8 cellular contexts compared by ENCODE assay signal in genomic region chr22:43185860-43186261, GRCh38. TPM values are rescaled to one million over a fixed set of nuclear protein-coding genes. Genes with fewer than 3 reads are reported as not detected.
DNase-seq lines count a peak whose midpoint lies in the region; ATAC-seq and TF ChIP-seq lines count a peak whose summit lies in the region.

No MANE protein-coding gene starts in this region.

- no peaks in the 10 kb centered on the region for H3K27me3 Mint-ChIP-seq in CD8-positive, alpha-beta memory T cell
- H3K27me3 Mint-ChIP-seq in activated CD8-positive, alpha-beta T cell treated with anti-CD3 and anti-CD28 coated beads, Interleukin-2, amount 10 ng/mL, durations not matched to agents 7 days and 5 days (ENCODE audit: low read depth), result no peaks in the 10 kb centered on the region

- H3K9me3 Mint-ChIP-seq in CD8-positive, alpha-beta memory T cell, result no peaks in the 10 kb centered on the region
- no peaks in the 10 kb centered on the region for H3K9me3 Mint-ChIP-seq in activated CD8-positive, alpha-beta T cell treated with anti-CD3 and anti-CD28 coated beads, Interleukin-2, amount 10 ng/mL, durations not matched to agents 7 days and 5 days (ENCODE audit: insufficient read depth)

- H3K4me1 ChIP-seq in CD8-positive, alpha-beta memory T cell (ENCODE audit: insufficient read depth, low read length), result peaks cover 17% of the 10 kb centered on the region
- peaks cover 12% of the 10 kb centered on the region for H3K4me1 ChIP-seq in cardiac muscle cell (ENCODE audit: low read depth)

- no peak for TF ChIP-seq CTCF in cardiac muscle cell (IDR thresholded peaks at IDR 0.05; ENCODE audit: low read depth, low read length)

- peaks cover 10 to 37% (median 24%) of the 10 kb centered on the region in 3 donors for H3K4me1 Mint-ChIP-seq in CD8-positive, alpha-beta memory T cell
- H3K4me1 Mint-ChIP-seq in activated CD8-positive, alpha-beta T cell treated with anti-CD3 and anti-CD28 coated beads, Interleukin-2, amount 10 ng/mL, durations not matched to agents 7 days and 5 days (ENCODE audit: low read depth), result peaks cover 30% of the 10 kb centered on the region

- H3K27me3 ChIP-seq in CD8-positive, alpha-beta memory T cell (ENCODE audit: insufficient read depth, low read length, poor library complexity, severe bottlenecking), result no peaks in the 10 kb centered on the region
- H3K27me3 ChIP-seq in cardiac muscle cell, result no peaks in the 10 kb centered on the region

- H3K9me3 ChIP-seq in CD8-positive, alpha-beta memory T cell (ENCODE audit: low read length), result no peaks in the 10 kb centered on the region
- no peaks in the 10 kb centered on the region for H3K9me3 ChIP-seq in cardiac muscle cell (ENCODE audit: low read depth)

- peaks cover 0 to 7% (median 2%) of the 10 kb centered on the region in 3 donors for H3K36me3 Mint-ChIP-seq in CD8-positive, alpha-beta memory T cell
- H3K36me3 Mint-ChIP-seq in activated CD8-positive, alpha-beta T cell treated with anti-CD3 and anti-CD28 coated beads, Interleukin-2, amount 10 ng/mL, durations not matched to agents 7 days and 5 days (ENCODE audit: low read depth), result peaks cover 9% of the 10 kb centered on the region

- H3K27ac Mint-ChIP-seq in CD8-positive, alpha-beta memory T cell, result peak overlapping the region in 6 of 8 donors; percentile 19 to 86 (median 56)
- no peak overlapping the region for H3K27ac Mint-ChIP-seq in activated CD8-positive, alpha-beta T cell treated with anti-CD3 and anti-CD28 coated beads, Interleukin-2, amount 10 ng/mL, durations not matched to agents 7 days and 5 days

- CTCF ChIA-PET in CD8-positive, alpha-beta memory T cell (lab: Charles Lee), result no interaction called here
- CTCF ChIA-PET in activated CD8-positive, alpha-beta T cell treated with anti-CD3 and anti-CD28 coated beads, Interleukin-2, amount 10 ng/mL, durations not matched to agents 7 days and 5 days (lab: Charles Lee), result no interaction called here

- ATAC-seq in activated CD8-positive, alpha-beta T cell treated with anti-CD3 and anti-CD28 coated beads, Interleukin-2, amount 10 ng/mL, durations not matched to agents 7 days and 5 days, result no peak
- ATAC-seq in HG02938 (IDR thresholded peaks at IDR 0.05; ENCODE audit: unreplicated experiment), result no peak

- no peaks in the 10 kb centered on the region for H3K36me3 ChIP-seq in CD8-positive, alpha-beta memory T cell (ENCODE audit: insufficient read depth, low read length)
- no peaks in the 10 kb centered on the region for H3K36me3 ChIP-seq in cardiac muscle cell

- peak overlapping the region; percentile 49 for H3K4me3 ChIP-seq in CD8-positive, alpha-beta memory T cell (ENCODE audit: low read length)
- peak overlapping the region; percentile 94 for H3K4me3 ChIP-seq in cardiac muscle cell

- peak overlapping the region; percentile 48 for H3K27ac ChIP-seq in CD8-positive, alpha-beta memory T cell (ENCODE audit: low read depth, low read length)
- no peak overlapping the region for H3K27ac ChIP-seq in cardiac muscle cell

- peak overlapping the region; percentile 63 to 84 (median 74) for H3K4me3 Mint-ChIP-seq in CD8-positive, alpha-beta memory T cell
- H3K4me3 Mint-ChIP-seq in activated CD8-positive, alpha-beta T cell treated with anti-CD3 and anti-CD28 coated beads, Interleukin-2, amount 10 ng/mL, durations not matched to agents 7 days and 5 days, result peak overlapping the region; percentile 80

- POLR2A ChIA-PET in CD8-positive, alpha-beta memory T cell (lab: Charles Lee), result no interaction called here
- POLR2A ChIA-PET in activated CD8-positive, alpha-beta T cell treated with anti-CD3 and anti-CD28 coated beads, Interleukin-2, amount 10 ng/mL, durations not matched to agents 7 days and 5 days (lab: Charles Lee), result no interaction called here

- no peak for DNase-seq in CD8-positive, alpha-beta memory T cell
- DNase-seq in HuH-7.5 (ENCODE audit: low spot score), result peak; percentile 47
- DNase-seq in activated CD8-positive, alpha-beta T cell treated with anti-CD3 and anti-CD28 coated beads, Interleukin-2, amount 10 ng/mL, durations not matched to agents 7 days and 5 days, result no peak
- peak; percentile 23 to 50 for DNase-seq in cardiac muscle cell (ENCODE audit: low read depth in 1 of 2, low spot score in 1 of 2)
- DNase-seq in pons (ENCODE audit: low spot score), result peak; percentile 29
- no peak for DNase-seq in dedifferentiated amniotic fluid mesenchymal stem cell (ENCODE audit: extremely low spot score)
- DNase-seq in Kasumi-1 (lab: John Stamatoyannopoulos, UW), result no peak

RNA-seq across cellular contexts. Expression of gene TTLL12, which starts 1.1 kb away (rescaled TPM):
- 100 to 1,000 TPM; 104 to 112 TPM for total RNA-seq in CD8-positive, alpha-beta memory T cell
- 30.1 TPM for polyA plus RNA-seq in CD8-positive, alpha-beta memory T cell
- 10 to 100 TPM; 49.3 to 52.9 TPM for total RNA-seq in activated CD8-positive, alpha-beta T cell treated with anti-CD3 and anti-CD28 coated beads, Interleukin-2, amount 10 ng/mL, durations not matched to agents 7 days and 5 days
- 52.9 and 62.7 TPM in 2 replicates for total RNA-seq in cardiac muscle cell
- 45.9 and 58.6 TPM in 2 replicates for polyA plus RNA-seq in cardiac muscle cell

RNA-seq across cellular contexts. Expression of gene TSPO, which starts 34.5 kb away (rescaled TPM):
- 100 to 1,000 TPM; 101 to 105 TPM for total RNA-seq in CD8-positive, alpha-beta memory T cell
- polyA plus RNA-seq in CD8-positive, alpha-beta memory T cell, result 328 TPM
- total RNA-seq in activated CD8-positive, alpha-beta T cell treated with anti-CD3 and anti-CD28 coated beads, Interleukin-2, amount 10 ng/mL, durations not matched to agents 7 days and 5 days, result 10 to 100 TPM; 90.0 to 91.8 TPM
- total RNA-seq in cardiac muscle cell, result 28.9 and 59.0 TPM in 2 replicates
- polyA plus RNA-seq in cardiac muscle cell, result 20.3 and 52.2 TPM in 2 replicates

RNA-seq across cellular contexts. Expression of gene MCAT, which starts 42.7 kb away (rescaled TPM):
- 10 to 100 TPM; 28.4 to 29.3 TPM for total RNA-seq in CD8-positive, alpha-beta memory T cell
- 9.7 TPM for polyA plus RNA-seq in CD8-positive, alpha-beta memory T cell
- 10 to 100 TPM; 10.9 to 11.6 TPM for total RNA-seq in activated CD8-positive, alpha-beta T cell treated with anti-CD3 and anti-CD28 coated beads, Interleukin-2, amount 10 ng/mL, durations not matched to agents 7 days and 5 days
- 42.2 and 47.1 TPM in 2 replicates for total RNA-seq in cardiac muscle cell
- polyA plus RNA-seq in cardiac muscle cell, result 44.3 and 46.8 TPM in 2 replicates

Comparison
In these comparisons a context has a peak if more than half of its experiments do, and no peak if none do; other contexts are left out.
1. DNase-seq: peak in HuH-7.5 (single experiment), cardiac muscle cell (2 of 2) and pons (single experiment); none in CD8-positive, alpha-beta memory T cell (0 of 5), activated CD8-positive, alpha-beta T cell treated with anti-CD3 and anti-CD28 coated beads, Interleukin-2, amount 10 ng/mL, durations not matched to agents 7 days and 5 days (single experiment), dedifferentiated amniotic fluid mesenchymal stem cell (single experiment) and Kasumi-1 (0 of 2).